8 cellular contexts compared by ENCODE assay signal in genomic region chr2:177799531-177799930, GRCh38.
DNase-seq lines count a peak whose midpoint lies in the region; TF ChIP-seq lines count a peak whose summit lies in the region.

No MANE protein-coding gene starts in this region.

- no peak overlapping the region for H3K27ac Mint-ChIP-seq in glutamatergic neuron (ENCODE audit: unreplicated experiment)

- no peaks in the 10 kb centered on the region for H3K36me3 ChIP-seq in transverse colon

- TF ChIP-seq CTCF in glutamatergic neuron (IDR thresholded peaks at IDR 0.05; ENCODE audit: partially characterized antibody, unreplicated experiment): peak; percentile 40
- TF ChIP-seq CTCF in transverse colon (IDR thresholded peaks at IDR 0.05): peak; percentile 26 to 44 (median 29)

- DNase-seq in COLO829 (ENCODE audit: low spot score) (peak; percentile 25), HEK293T (ENCODE audit: extremely low spot score) (peak; percentile 49), RPMI8226 (peak; percentile 43), glutamatergic neuron (no peak), transverse colon (no peak), T-helper 1 cell (no peak), NCI-H226 (no peak)
- no peak for DNase-seq in activated naive CD4-positive, alpha-beta T cell treated with anti-CD3 and anti-CD28 coated beads, Interleukin-2, amount 50 U/mL, for 16 hours

- CTCF ChIA-PET in HEK293T (lab: Yijun Ruan, JAX): interaction anchor here (0.5 to 1.2 kb wide), 8 partner anchors 9 to 1299 kb away, joined by 3 to 7 read pairs (median 4); no protein-coding TSS in a partner anchor

- no peak for TF ChIP-seq POLR2A in transverse colon (IDR thresholded peaks at IDR 0.05)

- TF ChIP-seq EP300 in transverse colon (IDR thresholded peaks at IDR 0.05; ENCODE audit: low read depth): no peak

- no peak overlapping the region for H3K27ac ChIP-seq in transverse colon

- intact Hi-C loops in transverse colon (cut with DNase I; ENCODE audit: low total_unique reads): loop anchor here (5.0 kb wide), 1 partner anchor 473 kb away; no protein-coding TSS in a partner anchor

- H3K27me3 Mint-ChIP-seq in glutamatergic neuron (ENCODE audit: unreplicated experiment): no peaks in the 10 kb centered on the region

- no peak overlapping the region for H3K4me3 Mint-ChIP-seq in glutamatergic neuron (ENCODE audit: unreplicated experiment)

- in situ Hi-C loops in transverse colon (cut with MboI; ENCODE audit: low pct_ligation_motif_present in 1 of 4, low pct_unique_long_range_greater_than_20kb in 1 of 4, low sequenced_read_pairs in 3 of 4): no loop called here

- H3K9me3 Mint-ChIP-seq in glutamatergic neuron (ENCODE audit: unreplicated experiment): no peaks in the 10 kb centered on the region

- WGBS in transverse colon (ENCODE audit: low coverage in 1 of 2), 2 donors: 32 to 100% methylated on average over 1 of the region's 1 CpG

- POLR2A ChIA-PET in HEK293T (lab: Yijun Ruan, JAX): no interaction called here

- H3K27me3 ChIP-seq in transverse colon: peaks cover 4% of the 10 kb centered on the region

- H3K4me1 Mint-ChIP-seq in glutamatergic neuron (ENCODE audit: low read depth, unreplicated experiment): no peaks in the 10 kb centered on the region

- no peak overlapping the region for H3K4me3 ChIP-seq in transverse colon

- H3K9me3 ChIP-seq in transverse colon: no peaks in the 10 kb centered on the region

- H3K4me1 ChIP-seq in transverse colon: no peaks in the 10 kb centered on the region

- no peaks in the 10 kb centered on the region for H3K36me3 Mint-ChIP-seq in glutamatergic neuron (ENCODE audit: unreplicated experiment)

TF ChIP-seq in HEK293T, 16 proteins besides CTCF, POLR2A, EP300 and RAD21:
- TF ChIP-seq BHLHE40 (IDR thresholded peaks at IDR 0.05; ENCODE audit: borderline replicate concordance) (no peak), FOXK2 (IDR thresholded peaks at IDR 0.05) (no peak), CTBP1 (IDR thresholded peaks at IDR 0.05; ENCODE audit: borderline replicate concordance) (no peak), L3MBTL2 (conservative IDR thresholded peaks at IDR 0.05) (no peak), LEF1 (IDR thresholded peaks at IDR 0.05; ENCODE audit: borderline replicate concordance) (no peak), NFRKB (IDR thresholded peaks at IDR 0.05) (no peak), SUZ12 (IDR thresholded peaks at IDR 0.05) (no peak)

Comparison
In these comparisons a context has a peak if more than half of its experiments do, and no peak if none do; other contexts are left out.
1. DNase-seq: peak in COLO829 (single experiment), HEK293T (single experiment) and RPMI8226 (single experiment); none in glutamatergic neuron (single experiment), transverse colon (single experiment), T-helper 1 cell (0 of 5), NCI-H226 (single experiment) and activated naive CD4-positive, alpha-beta T cell treated with anti-CD3 and anti-CD28 coated beads, Interleukin-2, amount 50 U/mL, for 16 hours (single experiment).